Comparison of ENCODE assay signal across 11 cellular contexts in genomic region chr10:12334186-12334530, GRCh38. TPM values are rescaled to one million over a fixed set of nuclear protein-coding genes. Genes with fewer than 3 reads are reported as not detected.
DNase-seq lines count a peak whose midpoint lies in the region; ATAC-seq, FAIRE-seq and TF ChIP-seq lines count a peak whose summit lies in the region.
"Had no signal": no experiment of that assay in that cellular context is flagged by ENCODE, and none has a peak within 500 bp of the region (broad histone marks: within the 10 kb centered on the region; RNA-seq: fewer than 3 reads in every experiment).

No MANE protein-coding gene starts in this region.

- peak overlapping the region; percentile 62 for H3K9ac ChIP-seq in keratinocyte (ENCODE audit: control insufficient read depth, extremely low read depth, insufficient read depth, low read length)
- H3K9ac ChIP-seq in stomach smooth muscle (ENCODE audit: low read length in 2 of 2) = no peak overlapping the region
- H3K9ac ChIP-seq: neural progenitor cell had no signal

- peak overlapping the region; percentile 59 for H3K4me3 Mint-ChIP-seq in T-helper 17 cell
- H3K4me3 Mint-ChIP-seq in activated CD8-positive, alpha-beta T cell treated with anti-CD3 and anti-CD28 coated beads, Interleukin-2, amount 10 ng/mL, durations not matched to agents 7 days and 5 days = no peak overlapping the region
- H3K4me3 Mint-ChIP-seq: GM23338, neural progenitor cell had no signal

- DNase-seq in DMS 273 (lab: John Stamatoyannopoulos, UW; ENCODE audit: unreplicated experiment) = peak; percentile 39
- no peak for DNase-seq in DMS 273 treated with DMSO at 0.1 percent for 48 hours (lab: John Stamatoyannopoulos, UW)
- DNase-seq in T-helper 17 cell = no peak
- DNase-seq in keratinocyte (ENCODE audit: low read depth, low spot score) = no peak
- DNase-seq in GM19239 (ENCODE audit: insufficient read length, low spot score) = no peak
- DNase-seq in HPDE6-E6E7 (ENCODE audit: extremely low spot score) = no peak
- DNase-seq in activated CD8-positive, alpha-beta T cell treated with anti-CD3 and anti-CD28 coated beads, Interleukin-2, amount 10 ng/mL, durations not matched to agents 7 days and 5 days = no peak

- no peaks in the 10 kb centered on the region for H3K9me1 ChIP-seq in keratinocyte (ENCODE audit: control insufficient read depth, extremely low read depth, insufficient read depth, low read length)

- H3K4me2 ChIP-seq in keratinocyte (ENCODE audit: control insufficient read depth, extremely low read depth, insufficient read depth, low read depth, low read length) = peak overlapping the region; percentile 70
- H3K4me2 ChIP-seq: GM23338, neural progenitor cell had no signal

- H3K36me3 ChIP-seq in keratinocyte (ENCODE audit: control insufficient read depth in 2 of 2, extremely low read depth in 1 of 2, insufficient read depth in 2 of 2, low read length in 2 of 2) (no peaks in the 10 kb centered on the region), stomach smooth muscle (ENCODE audit: control insufficient read depth in 2 of 2, insufficient read depth in 2 of 2, low read length in 2 of 2) (no peaks in the 10 kb centered on the region)
- H3K36me3 ChIP-seq: neural progenitor cell had no signal

- H2AFZ ChIP-seq in keratinocyte (ENCODE audit: control insufficient read depth, low read length) = peak overlapping the region; percentile 16
- H2AFZ ChIP-seq: neural progenitor cell had no signal

- H3K9me3 Mint-ChIP-seq in activated CD8-positive, alpha-beta T cell treated with anti-CD3 and anti-CD28 coated beads, Interleukin-2, amount 10 ng/mL, durations not matched to agents 7 days and 5 days (ENCODE audit: insufficient read depth) = no peaks in the 10 kb centered on the region
- H3K9me3 Mint-ChIP-seq: GM23338, neural progenitor cell had no signal

- H3K9me3 ChIP-seq in T-helper 17 cell (ENCODE audit: control insufficient read depth, low read length, poor library complexity, severe bottlenecking) (no peaks in the 10 kb centered on the region), keratinocyte (ENCODE audit: control insufficient read depth, low read depth, low read length) (no peaks in the 10 kb centered on the region), stomach smooth muscle (ENCODE audit: control insufficient read depth in 2 of 2, low read length in 2 of 2) (no peaks in the 10 kb centered on the region)

- H3K79me2 ChIP-seq in keratinocyte (ENCODE audit: control insufficient read depth, insufficient read depth, low read length) = no peaks in the 10 kb centered on the region

- H3K27me3 ChIP-seq in keratinocyte (ENCODE audit: control insufficient read depth, extremely low read depth, insufficient read depth, low read length) = no peaks in the 10 kb centered on the region
- H3K27me3 ChIP-seq in stomach smooth muscle (ENCODE audit: control insufficient read depth in 1 of 2, insufficient read depth in 2 of 2, low read length in 2 of 2) = no peaks in the 10 kb centered on the region
- H3K27me3 ChIP-seq: neural progenitor cell had no signal

- peak overlapping the region; percentile 82 for H3K27ac ChIP-seq in keratinocyte (ENCODE audit: control insufficient read depth, insufficient read depth, low read length)
- H3K27ac ChIP-seq in stomach smooth muscle (ENCODE audit: low read length) = peak overlapping the region; percentile 78
- H3K27ac ChIP-seq: 22Rv1, neural progenitor cell had no signal

- H3K36me3 Mint-ChIP-seq in T-helper 17 cell (ENCODE audit: low read depth) = no peaks in the 10 kb centered on the region
- H3K36me3 Mint-ChIP-seq in activated CD8-positive, alpha-beta T cell treated with anti-CD3 and anti-CD28 coated beads, Interleukin-2, amount 10 ng/mL, durations not matched to agents 7 days and 5 days (ENCODE audit: low read depth) = no peaks in the 10 kb centered on the region
- H3K36me3 Mint-ChIP-seq: neural progenitor cell had no signal

- peaks cover 12% of the 10 kb centered on the region for H3K4me1 Mint-ChIP-seq in T-helper 17 cell
- no peaks in the 10 kb centered on the region for H3K4me1 Mint-ChIP-seq in activated CD8-positive, alpha-beta T cell treated with anti-CD3 and anti-CD28 coated beads, Interleukin-2, amount 10 ng/mL, durations not matched to agents 7 days and 5 days (ENCODE audit: low read depth)

- H3K27me3 Mint-ChIP-seq in T-helper 17 cell = no peaks in the 10 kb centered on the region
- peaks cover 2% of the 10 kb centered on the region for H3K27me3 Mint-ChIP-seq in activated CD8-positive, alpha-beta T cell treated with anti-CD3 and anti-CD28 coated beads, Interleukin-2, amount 10 ng/mL, durations not matched to agents 7 days and 5 days (ENCODE audit: low read depth)

- POLR2A ChIA-PET in activated CD8-positive, alpha-beta T cell treated with anti-CD3 and anti-CD28 coated beads, Interleukin-2, amount 10 ng/mL, durations not matched to agents 7 days and 5 days (lab: Charles Lee) = no interaction called here

- H3K4me3 ChIP-seq in keratinocyte (ENCODE audit: control insufficient read depth in 2 of 3, extremely low read depth in 1 of 3, insufficient read depth in 2 of 3, low read depth in 1 of 3, low read length in 3 of 3) (peak overlapping the region in 2 of 3 experiments; percentile 2 to 42), stomach smooth muscle (ENCODE audit: low read length in 2 of 2) (peak overlapping the region in 1 of 2 donors; percentile 35)
- H3K4me3 ChIP-seq: GM23338, neural progenitor cell had no signal

- no peak for ATAC-seq in T-helper 17 cell
- ATAC-seq in activated CD8-positive, alpha-beta T cell treated with anti-CD3 and anti-CD28 coated beads, Interleukin-2, amount 10 ng/mL, durations not matched to agents 7 days and 5 days = no peak
- ATAC-seq: GM23338 had no signal

- dilution Hi-C loops in keratinocyte (cut with MboI; ENCODE audit: extremely low pct_ligation_motif_present, low sequenced_read_pairs) = no loop called here

- FAIRE-seq in keratinocyte (lab: Jason Lieb, UNC) (no peak), GM19239 (lab: Jason Lieb, UNC) (no peak)

- TF ChIP-seq CTCF in keratinocyte (optimal IDR thresholded peaks at IDR 0.05 in 1 of 3, IDR thresholded peaks at IDR 0.05 in 1 of 3, conservative IDR thresholded peaks at IDR 0.05 in 1 of 3; ENCODE audit: extremely low read depth in 1 of 3, insufficient read depth in 2 of 3, low read length in 3 of 3) = no peak

- peaks cover 2% of the 10 kb centered on the region for H4K20me1 ChIP-seq in keratinocyte (ENCODE audit: control insufficient read depth, extremely low read depth, insufficient read depth, low read length)

- H3K4me1 ChIP-seq in keratinocyte (ENCODE audit: control insufficient read depth, extremely low read depth, insufficient read depth, low read length) = peaks cover 17% of the 10 kb centered on the region
- peaks cover 23% of the 10 kb centered on the region for H3K4me1 ChIP-seq in stomach smooth muscle (ENCODE audit: control insufficient read depth, insufficient read depth, low read length)
- H3K4me1 ChIP-seq: neural progenitor cell had no signal

- peak overlapping the region; percentile 89 for H3K27ac Mint-ChIP-seq in T-helper 17 cell
- no peak overlapping the region for H3K27ac Mint-ChIP-seq in activated CD8-positive, alpha-beta T cell treated with anti-CD3 and anti-CD28 coated beads, Interleukin-2, amount 10 ng/mL, durations not matched to agents 7 days and 5 days
- H3K27ac Mint-ChIP-seq: neural progenitor cell had no signal

- CTCF ChIA-PET in activated CD8-positive, alpha-beta T cell treated with anti-CD3 and anti-CD28 coated beads, Interleukin-2, amount 10 ng/mL, durations not matched to agents 7 days and 5 days (lab: Charles Lee) = no interaction called here

RNA-seq across cellular contexts. Expression of gene CAMK1D, which starts 15.2 kb away (rescaled TPM):
- 10 to 100 TPM; 31.1 to 47.3 TPM for total RNA-seq in T-helper 17 cell
- polyA plus RNA-seq in keratinocyte = 0.76 to 0.97 TPM (median 0.85 TPM) in 3 replicates
- polyA plus RNA-seq in keratinocyte (2011; ENCODE audit: low read depth) = 8.7 TPM
- polyA plus RNA-seq in keratinocyte (2011; cell fraction: cytosol; rRNA removed) = 0.84 and 1.3 TPM in 2 replicates
- polyA plus RNA-seq in keratinocyte (2011; cell fraction: nucleus; rRNA removed) = 1.9 and 2.2 TPM in 2 replicates
- 0.48 and 5.2 TPM in 2 replicates for polyA plus RNA-seq in keratinocyte (2012; ENCODE audit: low replicate concordance)
- 0.80 to 2.0 TPM (median 1.8 TPM) in 3 replicates for polyA minus RNA-seq in keratinocyte
- polyA minus RNA-seq in keratinocyte (2011; cell fraction: cytosol; rRNA and poly(A)+ RNA removed) = 1.2 TPM
- polyA minus RNA-seq in keratinocyte (2011; cell fraction: nucleus; rRNA and poly(A)+ RNA removed) = 0.84 and 2.4 TPM in 2 replicates
- 1 to 10 TPM; 3.4 to 4.2 TPM for total RNA-seq in activated CD8-positive, alpha-beta T cell treated with anti-CD3 and anti-CD28 coated beads, Interleukin-2, amount 10 ng/mL, durations not matched to agents 7 days and 5 days

Comparison
In these comparisons a context has a peak if more than half of its experiments do, and no peak if none do; other contexts are left out.
1. RNA of gene CAMK1D, which starts 15.2 kb away (total RNA-seq): 31.1 to 47.3 TPM in T-helper 17 cell; 3.4 to 4.2 TPM in activated CD8-positive, alpha-beta T cell treated with anti-CD3 and anti-CD28 coated beads, Interleukin-2, amount 10 ng/mL, durations not matched to agents 7 days and 5 days; every median in the first group is over 4 times any median in the second.